Comparison of ENCODE assay signal across 8 cellular contexts in genomic region chr2:38508311-38509039, GRCh38.
DNase-seq lines count a peak whose midpoint lies in the region; ATAC-seq and TF ChIP-seq lines count a peak whose summit lies in the region.

No MANE protein-coding gene starts in this region.

- no peaks in the 10 kb centered on the region for H3K36me3 Mint-ChIP-seq in activated naive CD4-positive, alpha-beta T cell treated with anti-CD3 and anti-CD28 coated beads for 36 hours (ENCODE audit: low read depth)

- intact Hi-C loops in activated naive CD4-positive, alpha-beta T cell treated with anti-CD3 and anti-CD28 coated beads for 36 hours (cut with micrococcal nuclease) = loop anchor here (1.0 kb wide), 5 partner anchors 132 to 526 kb away; no protein-coding TSS in a partner anchor
- intact Hi-C loops in Right ventricle myocardium superior (cut with DNase I) = no loop called here
- intact Hi-C loops in prostate gland (cut with DNase I) = loop anchor here (10.0 kb wide), 1 partner anchor 134 kb away; the partner anchor contains the start of gene ATL2

- no peak overlapping the region for H3K4me2 ChIP-seq in MM.1S (ENCODE audit: low read depth, low read length)

- H3K4me1 ChIP-seq in BE2C (peaks cover 19% of the 10 kb centered on the region), MM.1S (ENCODE audit: low read length) (no peaks in the 10 kb centered on the region), prostate gland (replicated peaks) (no peaks in the 10 kb centered on the region)

- H3K36me3 ChIP-seq in BE2C = no peaks in the 10 kb centered on the region
- H3K36me3 ChIP-seq in MM.1S (replicated peaks; ENCODE audit: insufficient read depth, low read length) = no peaks in the 10 kb centered on the region
- H3K36me3 ChIP-seq in prostate gland = no peaks in the 10 kb centered on the region

- no peaks in the 10 kb centered on the region for H3F3A ChIP-seq in MM.1S (ENCODE audit: insufficient read depth, low read length)

- no peak for TF ChIP-seq POLR2A in prostate gland (IDR thresholded peaks at IDR 0.05)

- no peaks in the 10 kb centered on the region for H3K79me2 ChIP-seq in MM.1S (ENCODE audit: low read length)

- H3K4me3 Mint-ChIP-seq in activated naive CD4-positive, alpha-beta T cell treated with anti-CD3 and anti-CD28 coated beads for 36 hours = no peak overlapping the region

- H3K27ac Mint-ChIP-seq in activated naive CD4-positive, alpha-beta T cell treated with anti-CD3 and anti-CD28 coated beads for 36 hours = no peak overlapping the region

- in situ Hi-C loops in SK-MEL-5 (cut with HindIII; ENCODE audit: low pct_unique_long_range_greater_than_20kb, low sequenced_read_pairs) = no loop called here

- ATAC-seq in GM19463 (IDR thresholded peaks at IDR 0.05; ENCODE audit: unreplicated experiment) (peak; percentile 56), Right ventricle myocardium superior (ENCODE audit: poor library complexity) (peak; percentile 89)

- no peaks in the 10 kb centered on the region for H3K27me3 ChIP-seq in BE2C
- H3K27me3 ChIP-seq in MM.1S (replicated peaks; ENCODE audit: insufficient read depth, low read length) = no peaks in the 10 kb centered on the region
- H3K27me3 ChIP-seq in prostate gland (replicated peaks; ENCODE audit: insufficient read depth) = no peaks in the 10 kb centered on the region

- no peaks in the 10 kb centered on the region for H4K20me1 ChIP-seq in MM.1S (ENCODE audit: insufficient read depth, low read length)

- DNase-seq in BE2C = peak; percentile 88
- peak; percentile 87 for DNase-seq in MM.1S
- DNase-seq in SK-MEL-5 (ENCODE audit: low read depth, low spot score) = peak; percentile 97
- DNase-seq in activated naive CD4-positive, alpha-beta T cell treated with anti-CD3 and anti-CD28 coated beads for 36 hours = peak; percentile 93
- peak; percentile 91 for DNase-seq in Right ventricle myocardium superior
- DNase-seq in prostate gland (ENCODE audit: low spot score) = peak; percentile 79
- peak; percentile 90 for DNase-seq in ureter (ENCODE audit: low spot score)

- WGBS in prostate gland = 39% methylated on average over 10 of the region's 10 CpGs

- H3K9me3 ChIP-seq in BE2C = no peaks in the 10 kb centered on the region
- H3K9me3 ChIP-seq in MM.1S (replicated peaks; ENCODE audit: insufficient read depth, low read length) = no peaks in the 10 kb centered on the region
- no peaks in the 10 kb centered on the region for H3K9me3 ChIP-seq in prostate gland

- CTCF ChIA-PET in activated naive CD4-positive, alpha-beta T cell treated with anti-CD3 and anti-CD28 coated beads for 36 hours (lab: Charles Lee) = interaction anchor here (0.5 to 4.3 kb wide), 49 partner anchors 9 to 345 kb away, joined by 3 to 85 read pairs (median 4); partner anchors contain the start of gene ATL2

- peaks cover 4% of the 10 kb centered on the region for H3K9me3 Mint-ChIP-seq in activated naive CD4-positive, alpha-beta T cell treated with anti-CD3 and anti-CD28 coated beads for 36 hours

- H3K27ac ChIP-seq in MM.1S (ENCODE audit: low read length) (no peak overlapping the region), prostate gland (peak overlapping the region; percentile 39 to 70)

- peak; percentile 73 for TF ChIP-seq CTCF in BE2C (IDR thresholded peaks at IDR 0.05; ENCODE audit: low read depth, low read length)
- TF ChIP-seq CTCF in MM.1S (IDR thresholded peaks at IDR 0.05; ENCODE audit: low read length) = peak; percentile 84
- peak in 3 of 4 experiments; percentile 33 to 45 (median 33) for TF ChIP-seq CTCF in prostate gland (IDR thresholded peaks at IDR 0.05)

- no peak overlapping the region for H3K9ac ChIP-seq in MM.1S (ENCODE audit: low read length)

- no peaks in the 10 kb centered on the region for H3K27me3 Mint-ChIP-seq in activated naive CD4-positive, alpha-beta T cell treated with anti-CD3 and anti-CD28 coated beads for 36 hours (ENCODE audit: low read depth)

- no peaks in the 10 kb centered on the region for H3K9me2 ChIP-seq in MM.1S (replicated peaks; ENCODE audit: insufficient read depth, low read length)

- no peaks in the 10 kb centered on the region for H3K4me1 Mint-ChIP-seq in activated naive CD4-positive, alpha-beta T cell treated with anti-CD3 and anti-CD28 coated beads for 36 hours (ENCODE audit: low read depth)

- peak overlapping the region; percentile 28; the same call in 1 of the 2 replicates for H2AFZ ChIP-seq in MM.1S (ENCODE audit: low read length)

- H3K4me3 ChIP-seq in BE2C (ENCODE audit: low read depth, low read length) = no peak overlapping the region
- H3K4me3 ChIP-seq in MM.1S (ENCODE audit: low read length) = no peak overlapping the region
- H3K4me3 ChIP-seq in prostate gland = no peak overlapping the region

Comparison
In these comparisons a context has a peak if more than half of its experiments do, and no peak if none do; other contexts are left out.
1. CTCF ChIP-seq: peak in every context shown above with its lines; median percentile 84 in MM.1S; 73 in BE2C; 33 in prostate gland.